1 cellular context compared by ENCODE assay signal in the genomic region with DNA sequence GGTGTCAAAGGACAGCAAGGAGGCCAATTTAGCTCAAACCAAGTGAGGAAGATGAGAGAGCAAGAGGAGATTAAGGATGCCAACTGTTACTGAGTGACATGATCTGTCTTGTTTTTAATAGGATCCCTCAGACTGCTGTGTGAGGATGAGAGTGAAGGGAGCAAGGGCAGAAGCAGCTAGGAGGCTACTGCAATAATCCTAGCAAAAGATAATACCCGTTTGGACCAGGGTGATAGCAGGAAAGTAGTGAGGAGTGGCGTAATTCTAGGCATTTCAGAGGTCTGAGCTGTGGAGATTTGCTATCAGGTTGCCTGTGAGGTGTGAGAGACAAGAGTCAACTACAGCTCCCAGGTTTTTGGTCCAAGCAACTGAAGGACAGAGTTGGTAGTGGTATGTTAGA.
TF ChIP-seq lines count a peak whose summit lies in the region.

No MANE protein-coding gene starts in this region.

TF ChIP-seq in K562, 482 proteins besides CTCF, POLR2A, EP300 and RAD21 (continued from another document and continues in another):
- TF ChIP-seq, protein P1, sequence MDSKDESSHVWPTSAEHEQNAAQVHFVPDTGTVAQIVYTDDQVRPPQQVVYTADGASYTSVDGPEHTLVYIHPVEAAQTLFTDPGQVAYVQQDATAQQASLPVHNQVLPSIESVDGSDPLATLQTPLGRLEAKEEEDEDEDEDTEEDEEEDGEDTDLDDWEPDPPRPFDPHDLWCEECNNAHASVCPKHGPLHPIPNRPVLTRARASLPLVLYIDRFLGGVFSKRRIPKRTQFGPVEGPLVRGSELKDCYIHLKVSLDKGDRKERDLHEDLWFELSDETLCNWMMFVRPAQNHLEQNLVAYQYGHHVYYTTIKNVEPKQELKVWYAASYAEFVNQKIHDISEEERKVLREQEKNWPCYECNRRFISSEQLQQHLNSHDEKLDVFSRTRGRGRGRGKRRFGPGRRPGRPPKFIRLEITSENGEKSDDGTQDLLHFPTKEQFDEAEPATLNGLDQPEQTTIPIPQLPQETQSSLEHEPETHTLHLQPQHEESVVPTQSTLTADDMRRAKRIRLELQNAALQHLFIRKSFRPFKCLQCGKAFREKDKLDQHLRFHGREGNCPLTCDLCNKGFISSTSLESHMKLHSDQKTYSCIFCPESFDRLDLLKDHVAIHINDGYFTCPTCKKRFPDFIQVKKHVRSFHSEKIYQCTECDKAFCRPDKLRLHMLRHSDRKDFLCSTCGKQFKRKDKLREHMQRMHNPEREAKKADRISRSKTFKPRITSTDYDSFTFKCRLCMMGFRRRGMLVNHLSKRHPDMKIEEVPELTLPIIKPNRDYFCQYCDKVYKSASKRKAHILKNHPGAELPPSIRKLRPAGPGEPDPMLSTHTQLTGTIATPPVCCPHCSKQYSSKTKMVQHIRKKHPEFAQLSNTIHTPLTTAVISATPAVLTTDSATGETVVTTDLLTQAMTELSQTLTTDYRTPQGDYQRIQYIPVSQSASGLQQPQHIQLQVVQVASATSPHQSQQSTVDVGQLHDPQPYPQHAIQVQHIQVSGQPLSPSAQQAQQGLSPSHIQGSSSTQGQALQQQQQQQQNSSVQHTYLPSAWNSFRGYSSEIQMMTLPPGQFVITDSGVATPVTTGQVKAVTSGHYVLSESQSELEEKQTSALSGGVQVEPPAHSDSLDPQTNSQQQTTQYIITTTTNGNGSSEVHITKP (IDR thresholded peaks at IDR 0.05; ENCODE audit: partially characterized antibody), result no peak
- TF ChIP-seq LARP7 (IDR thresholded peaks at IDR 0.05), result no peak
- TF ChIP-seq DMBX1 (CRISPR knock-in tag; IDR thresholded peaks at IDR 0.05; ENCODE audit: borderline replicate concordance), result no peak
- TF ChIP-seq MEIS2 (IDR thresholded peaks at IDR 0.05; ENCODE audit: partially characterized antibody), result peak; percentile 75
- no peak for TF ChIP-seq KLF6 (CRISPR knock-in tag; IDR thresholded peaks at IDR 0.05; ENCODE audit: borderline replicate concordance)
- TF ChIP-seq, protein P2, sequence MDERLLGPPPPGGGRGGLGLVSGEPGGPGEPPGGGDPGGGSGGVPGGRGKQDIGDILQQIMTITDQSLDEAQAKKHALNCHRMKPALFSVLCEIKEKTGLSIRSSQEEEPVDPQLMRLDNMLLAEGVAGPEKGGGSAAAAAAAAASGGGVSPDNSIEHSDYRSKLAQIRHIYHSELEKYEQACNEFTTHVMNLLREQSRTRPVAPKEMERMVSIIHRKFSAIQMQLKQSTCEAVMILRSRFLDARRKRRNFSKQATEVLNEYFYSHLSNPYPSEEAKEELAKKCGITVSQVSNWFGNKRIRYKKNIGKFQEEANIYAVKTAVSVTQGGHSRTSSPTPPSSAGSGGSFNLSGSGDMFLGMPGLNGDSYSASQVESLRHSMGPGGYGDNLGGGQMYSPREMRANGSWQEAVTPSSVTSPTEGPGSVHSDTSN (CRISPR knock-in tag; IDR thresholded peaks at IDR 0.05; ENCODE audit: low read depth), result no peak
- TF ChIP-seq, protein P2 (tag; conservative IDR thresholded peaks at IDR 0.05; ENCODE audit: low read depth), result no peak; the same call in 1 of the 2 replicates
- no peak for TF ChIP-seq SETDB1 (IDR thresholded peaks at IDR 0.05; ENCODE audit: low read length)
- TF ChIP-seq CEBPB (tag; IDR thresholded peaks at IDR 0.05), result no peak
- no peak for TF ChIP-seq HNRNPLL (IDR thresholded peaks at IDR 0.05; ENCODE audit: low read depth, low read length, poor library complexity, severe bottlenecking)
- peak; percentile 94; the same call in 1 of the 2 replicates for TF ChIP-seq CC2D1A (IDR thresholded peaks at IDR 0.05)
- no peak for TF ChIP-seq ZNF134 (CRISPR knock-in tag; conservative IDR thresholded peaks at IDR 0.05)
- TF ChIP-seq KAT7 (CRISPR knock-in tag; IDR thresholded peaks at IDR 0.05; ENCODE audit: borderline replicate concordance), result no peak
- no peak for TF ChIP-seq SP1 (CRISPR knock-in tag; IDR thresholded peaks at IDR 0.05)
- TF ChIP-seq, protein P3, sequence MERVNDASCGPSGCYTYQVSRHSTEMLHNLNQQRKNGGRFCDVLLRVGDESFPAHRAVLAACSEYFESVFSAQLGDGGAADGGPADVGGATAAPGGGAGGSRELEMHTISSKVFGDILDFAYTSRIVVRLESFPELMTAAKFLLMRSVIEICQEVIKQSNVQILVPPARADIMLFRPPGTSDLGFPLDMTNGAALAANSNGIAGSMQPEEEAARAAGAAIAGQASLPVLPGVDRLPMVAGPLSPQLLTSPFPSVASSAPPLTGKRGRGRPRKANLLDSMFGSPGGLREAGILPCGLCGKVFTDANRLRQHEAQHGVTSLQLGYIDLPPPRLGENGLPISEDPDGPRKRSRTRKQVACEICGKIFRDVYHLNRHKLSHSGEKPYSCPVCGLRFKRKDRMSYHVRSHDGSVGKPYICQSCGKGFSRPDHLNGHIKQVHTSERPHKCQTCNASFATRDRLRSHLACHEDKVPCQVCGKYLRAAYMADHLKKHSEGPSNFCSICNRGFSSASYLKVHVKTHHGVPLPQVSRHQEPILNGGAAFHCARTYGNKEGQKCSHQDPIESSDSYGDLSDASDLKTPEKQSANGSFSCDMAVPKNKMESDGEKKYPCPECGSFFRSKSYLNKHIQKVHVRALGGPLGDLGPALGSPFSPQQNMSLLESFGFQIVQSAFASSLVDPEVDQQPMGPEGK (CRISPR knock-in tag; IDR thresholded peaks at IDR 0.05; ENCODE audit: borderline replicate concordance), result no peak
- no peak for TF ChIP-seq FOXA3 (CRISPR knock-in tag; conservative IDR thresholded peaks at IDR 0.05 in 1 of 2, IDR thresholded peaks at IDR 0.05 in 1 of 2)
- no peak for TF ChIP-seq ZNF76 (CRISPR knock-in tag; IDR thresholded peaks at IDR 0.05; ENCODE audit: borderline replicate concordance)
- TF ChIP-seq FOSL1 (tag; conservative IDR thresholded peaks at IDR 0.05), result no peak
- no peak for TF ChIP-seq ELF2 (CRISPR knock-in tag; IDR thresholded peaks at IDR 0.05)
- TF ChIP-seq PTRF (tag; IDR thresholded peaks at IDR 0.05), result no peak
- TF ChIP-seq SAP30 (IDR thresholded peaks at IDR 0.05; ENCODE audit: borderline replicate concordance, insufficient read depth, low read depth, low read length, poor library complexity, severe bottlenecking), result no peak
- TF ChIP-seq, protein P4, sequence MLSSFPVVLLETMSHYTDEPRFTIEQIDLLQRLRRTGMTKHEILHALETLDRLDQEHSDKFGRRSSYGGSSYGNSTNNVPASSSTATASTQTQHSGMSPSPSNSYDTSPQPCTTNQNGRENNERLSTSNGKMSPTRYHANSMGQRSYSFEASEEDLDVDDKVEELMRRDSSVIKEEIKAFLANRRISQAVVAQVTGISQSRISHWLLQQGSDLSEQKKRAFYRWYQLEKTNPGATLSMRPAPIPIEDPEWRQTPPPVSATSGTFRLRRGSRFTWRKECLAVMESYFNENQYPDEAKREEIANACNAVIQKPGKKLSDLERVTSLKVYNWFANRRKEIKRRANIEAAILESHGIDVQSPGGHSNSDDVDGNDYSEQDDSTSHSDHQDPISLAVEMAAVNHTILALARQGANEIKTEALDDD (IDR thresholded peaks at IDR 0.05), result no peak
- TF ChIP-seq, protein P5, sequence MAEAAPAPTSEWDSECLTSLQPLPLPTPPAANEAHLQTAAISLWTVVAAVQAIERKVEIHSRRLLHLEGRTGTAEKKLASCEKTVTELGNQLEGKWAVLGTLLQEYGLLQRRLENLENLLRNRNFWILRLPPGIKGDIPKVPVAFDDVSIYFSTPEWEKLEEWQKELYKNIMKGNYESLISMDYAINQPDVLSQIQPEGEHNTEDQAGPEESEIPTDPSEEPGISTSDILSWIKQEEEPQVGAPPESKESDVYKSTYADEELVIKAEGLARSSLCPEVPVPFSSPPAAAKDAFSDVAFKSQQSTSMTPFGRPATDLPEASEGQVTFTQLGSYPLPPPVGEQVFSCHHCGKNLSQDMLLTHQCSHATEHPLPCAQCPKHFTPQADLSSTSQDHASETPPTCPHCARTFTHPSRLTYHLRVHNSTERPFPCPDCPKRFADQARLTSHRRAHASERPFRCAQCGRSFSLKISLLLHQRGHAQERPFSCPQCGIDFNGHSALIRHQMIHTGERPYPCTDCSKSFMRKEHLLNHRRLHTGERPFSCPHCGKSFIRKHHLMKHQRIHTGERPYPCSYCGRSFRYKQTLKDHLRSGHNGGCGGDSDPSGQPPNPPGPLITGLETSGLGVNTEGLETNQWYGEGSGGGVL (CRISPR knock-in tag; IDR thresholded peaks at IDR 0.05), result no peak
- TF ChIP-seq HDAC6 (IDR thresholded peaks at IDR 0.05; ENCODE audit: low read depth, low read length), result no peak
- no peak for TF ChIP-seq ZBTB8A (IDR thresholded peaks at IDR 0.05; ENCODE audit: partially characterized antibody)
- TF ChIP-seq THRAP3 (IDR thresholded peaks at IDR 0.05; ENCODE audit: borderline replicate concordance), result no peak
- TF ChIP-seq HDGF (IDR thresholded peaks at IDR 0.05), result 0 out of 2 replicates have a peak, but pooled peaks have one; percentile 46
- no peak for TF ChIP-seq SNRNP70 (optimal IDR thresholded peaks at IDR 0.05; ENCODE audit: low read depth, low read length)
- TF ChIP-seq ZNF354B (CRISPR knock-in tag; IDR thresholded peaks at IDR 0.05), result no peak
- TF ChIP-seq, protein P6, sequence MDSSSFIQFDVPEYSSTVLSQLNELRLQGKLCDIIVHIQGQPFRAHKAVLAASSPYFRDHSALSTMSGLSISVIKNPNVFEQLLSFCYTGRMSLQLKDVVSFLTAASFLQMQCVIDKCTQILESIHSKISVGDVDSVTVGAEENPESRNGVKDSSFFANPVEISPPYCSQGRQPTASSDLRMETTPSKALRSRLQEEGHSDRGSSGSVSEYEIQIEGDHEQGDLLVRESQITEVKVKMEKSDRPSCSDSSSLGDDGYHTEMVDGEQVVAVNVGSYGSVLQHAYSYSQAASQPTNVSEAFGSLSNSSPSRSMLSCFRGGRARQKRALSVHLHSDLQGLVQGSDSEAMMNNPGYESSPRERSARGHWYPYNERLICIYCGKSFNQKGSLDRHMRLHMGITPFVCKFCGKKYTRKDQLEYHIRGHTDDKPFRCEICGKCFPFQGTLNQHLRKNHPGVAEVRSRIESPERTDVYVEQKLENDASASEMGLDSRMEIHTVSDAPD (CRISPR knock-in tag; IDR thresholded peaks at IDR 0.05), result no peak
- TF ChIP-seq JUND (IDR thresholded peaks at IDR 0.05; ENCODE audit: borderline replicate concordance, low read depth, low read length), result peak; percentile 66; the same call in 1 of the 2 replicates
- peak; percentile 32; the same call in 1 of the 3 replicates for TF ChIP-seq JUND (tag; IDR thresholded peaks at IDR 0.05; ENCODE audit: borderline replicate concordance, low read depth, low read length)
- TF ChIP-seq TBP (optimal IDR thresholded peaks at IDR 0.05; ENCODE audit: low read depth, low read length), result no peak
- TF ChIP-seq, protein P7, sequence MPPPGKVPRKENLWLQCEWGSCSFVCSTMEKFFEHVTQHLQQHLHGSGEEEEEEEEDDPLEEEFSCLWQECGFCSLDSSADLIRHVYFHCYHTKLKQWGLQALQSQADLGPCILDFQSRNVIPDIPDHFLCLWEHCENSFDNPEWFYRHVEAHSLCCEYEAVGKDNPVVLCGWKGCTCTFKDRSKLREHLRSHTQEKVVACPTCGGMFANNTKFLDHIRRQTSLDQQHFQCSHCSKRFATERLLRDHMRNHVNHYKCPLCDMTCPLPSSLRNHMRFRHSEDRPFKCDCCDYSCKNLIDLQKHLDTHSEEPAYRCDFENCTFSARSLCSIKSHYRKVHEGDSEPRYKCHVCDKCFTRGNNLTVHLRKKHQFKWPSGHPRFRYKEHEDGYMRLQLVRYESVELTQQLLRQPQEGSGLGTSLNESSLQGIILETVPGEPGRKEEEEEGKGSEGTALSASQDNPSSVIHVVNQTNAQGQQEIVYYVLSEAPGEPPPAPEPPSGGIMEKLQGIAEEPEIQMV (tag; conservative IDR thresholded peaks at IDR 0.05; ENCODE audit: low read depth), result no peak
- TF ChIP-seq TGIF2 (CRISPR knock-in tag; IDR thresholded peaks at IDR 0.05), result no peak
- no peak for TF ChIP-seq PRMT5 (CRISPR knock-in tag; IDR thresholded peaks at IDR 0.05)
- TF ChIP-seq ZSCAN29 (IDR thresholded peaks at IDR 0.05), result peak; percentile 56; the same call in 1 of the 2 replicates
- TF ChIP-seq SMC3 (conservative IDR thresholded peaks at IDR 0.05; ENCODE audit: insufficient read depth, low read depth, low read length), result no peak
- TF ChIP-seq POLR2AphosphoS5 (IDR thresholded peaks at IDR 0.05; ENCODE audit: control insufficient read depth, insufficient read depth, low read depth, low read length), result peak; percentile 91
- TF ChIP-seq, protein P8, sequence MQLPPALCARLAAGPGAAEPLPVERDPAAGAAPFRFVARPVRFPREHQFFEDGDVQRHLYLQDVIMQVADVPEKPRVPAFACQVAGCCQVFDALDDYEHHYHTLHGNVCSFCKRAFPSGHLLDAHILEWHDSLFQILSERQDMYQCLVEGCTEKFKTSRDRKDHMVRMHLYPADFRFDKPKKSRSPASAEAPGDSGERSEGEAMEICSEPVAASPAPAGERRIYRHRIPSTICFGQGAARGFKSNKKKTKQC (CRISPR knock-in tag; IDR thresholded peaks at IDR 0.05), result no peak
- TF ChIP-seq PCBP2 (IDR thresholded peaks at IDR 0.05; ENCODE audit: low read depth, low read length, poor library complexity, severe bottlenecking), result no peak
- TF ChIP-seq RHOXF2B (CRISPR knock-in tag; conservative IDR thresholded peaks at IDR 0.05), result no peak
- peak; percentile 88 for TF ChIP-seq NFIC (IDR thresholded peaks at IDR 0.05)
- no peak for TF ChIP-seq BDP1 (IDR thresholded peaks at IDR 0.05; ENCODE audit: insufficient read depth, insufficient read length)
- TF ChIP-seq SIN3A (IDR thresholded peaks at IDR 0.05; ENCODE audit: borderline replicate concordance in 2 of 2, control insufficient read depth in 1 of 2, low read depth in 2 of 2, low read length in 2 of 2), result no peak
- no peak for TF ChIP-seq ZNF174 (CRISPR knock-in tag; IDR thresholded peaks at IDR 0.05)
- no peak for TF ChIP-seq NCOA6 (IDR thresholded peaks at IDR 0.05)
- no peak for TF ChIP-seq SIX5 (IDR thresholded peaks at IDR 0.05; ENCODE audit: borderline replicate concordance in 1 of 2, insufficient read depth in 1 of 2, low read depth in 1 of 2, low read length in 2 of 2)
- no peak for TF ChIP-seq PCBP1 (IDR thresholded peaks at IDR 0.05; ENCODE audit: low read depth, low read length, poor library complexity, severe bottlenecking)
- no peak for TF ChIP-seq SUPT5H (IDR thresholded peaks at IDR 0.05)
- TF ChIP-seq, protein P9, sequence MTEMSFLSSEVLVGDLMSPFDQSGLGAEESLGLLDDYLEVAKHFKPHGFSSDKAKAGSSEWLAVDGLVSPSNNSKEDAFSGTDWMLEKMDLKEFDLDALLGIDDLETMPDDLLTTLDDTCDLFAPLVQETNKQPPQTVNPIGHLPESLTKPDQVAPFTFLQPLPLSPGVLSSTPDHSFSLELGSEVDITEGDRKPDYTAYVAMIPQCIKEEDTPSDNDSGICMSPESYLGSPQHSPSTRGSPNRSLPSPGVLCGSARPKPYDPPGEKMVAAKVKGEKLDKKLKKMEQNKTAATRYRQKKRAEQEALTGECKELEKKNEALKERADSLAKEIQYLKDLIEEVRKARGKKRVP (CRISPR knock-in tag; IDR thresholded peaks at IDR 0.05), result no peak
- TF ChIP-seq CHD2 (IDR thresholded peaks at IDR 0.05; ENCODE audit: low read depth, low read length), result no peak
- no peak for TF ChIP-seq KHSRP (IDR thresholded peaks at IDR 0.05)
